ENCODE assay signal across 8 cellular contexts in the genomic region with DNA sequence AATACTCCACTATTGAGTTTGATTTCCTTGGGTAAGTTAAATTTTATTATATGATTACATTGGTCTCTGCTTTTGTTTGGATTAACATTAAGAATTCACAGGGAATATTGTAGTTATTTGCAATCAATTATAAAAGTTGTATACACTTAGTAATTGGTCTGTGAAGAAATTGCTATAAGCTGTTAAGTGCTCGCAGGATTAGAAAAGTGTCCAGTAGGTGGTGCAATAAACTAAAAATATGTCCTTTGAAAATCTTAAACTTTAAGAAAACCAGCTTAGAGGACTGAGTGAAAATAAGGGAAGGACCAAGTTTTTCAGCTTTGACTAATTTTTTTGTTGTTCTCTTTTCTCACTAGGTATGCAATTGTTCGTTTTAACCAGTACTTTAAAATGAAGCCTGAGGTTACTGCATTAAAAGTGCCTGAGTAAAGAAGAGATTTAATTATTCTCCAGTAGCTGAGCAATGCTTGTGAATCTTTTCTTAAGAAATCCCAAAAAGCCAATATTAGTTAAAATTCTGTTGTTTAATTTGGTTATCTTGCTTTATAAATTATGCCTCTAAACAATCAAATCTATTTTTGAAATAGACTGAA. TPM values are rescaled to one million over a fixed set of nuclear protein-coding genes. Genes with fewer than 3 reads are reported as not detected.
DNase-seq lines count a peak whose midpoint lies in the region; ATAC-seq and TF ChIP-seq lines count a peak whose summit lies in the region.

No MANE protein-coding gene starts in this region.

- H3K9me3 Mint-ChIP-seq in naive B cell, result no peaks in the 10 kb centered on the region
- no peaks in the 10 kb centered on the region for H3K9me3 Mint-ChIP-seq in activated naive CD4-positive, alpha-beta T cell treated with anti-CD3 and anti-CD28 coated beads, Interleukin-2, amount 10 ng/mL, durations not matched to agents 7 days and 5 days

- ATAC-seq in naive B cell (ENCODE audit: low read depth in 2 of 2), result peak; percentile 37 to 52

- H3K36me3 Mint-ChIP-seq in naive B cell, result peaks cover 7 to 11% of the 10 kb centered on the region in 2 donors
- peaks cover 28% of the 10 kb centered on the region for H3K36me3 Mint-ChIP-seq in activated naive CD4-positive, alpha-beta T cell treated with anti-CD3 and anti-CD28 coated beads, Interleukin-2, amount 10 ng/mL, durations not matched to agents 7 days and 5 days

- peak; percentile 23 for DNase-seq in NCI-H510A treated with DMSO at 0.1 percent for 48 hours (lab: John Stamatoyannopoulos, UW)
- DNase-seq in NCI-H510A (lab: John Stamatoyannopoulos, UW), result no peak
- DNase-seq in HEK293T (ENCODE audit: extremely low spot score), result peak; percentile 12
- peak; percentile 17 for DNase-seq in NCI-H526 treated with DMSO at 0.1 percent for 48 hours (lab: John Stamatoyannopoulos, UW)
- DNase-seq in cerebellar cortex (ENCODE audit: low spot score), result peak; percentile 49
- DNase-seq in naive B cell, result no peak
- no peak for DNase-seq in activated naive CD4-positive, alpha-beta T cell treated with anti-CD3 and anti-CD28 coated beads, Interleukin-2, amount 10 ng/mL, durations not matched to agents 7 days and 5 days
- DNase-seq in NCI-H345 treated with DMSO at 0.1 percent for 48 hours (lab: John Stamatoyannopoulos, UW; ENCODE audit: unreplicated experiment), result no peak

- POLR2A ChIA-PET in HEK293T (lab: Yijun Ruan, JAX), result no interaction called here

- H3K27me3 Mint-ChIP-seq in naive B cell, result no peaks in the 10 kb centered on the region
- no peaks in the 10 kb centered on the region for H3K27me3 Mint-ChIP-seq in activated naive CD4-positive, alpha-beta T cell treated with anti-CD3 and anti-CD28 coated beads, Interleukin-2, amount 10 ng/mL, durations not matched to agents 7 days and 5 days

- no peak overlapping the region for H3K27ac Mint-ChIP-seq in naive B cell
- no peak overlapping the region for H3K27ac Mint-ChIP-seq in activated naive CD4-positive, alpha-beta T cell treated with anti-CD3 and anti-CD28 coated beads, Interleukin-2, amount 10 ng/mL, durations not matched to agents 7 days and 5 days

- peaks cover 13 to 16% (median 15%) of the 10 kb centered on the region in 3 donors for H3K4me1 Mint-ChIP-seq in naive B cell
- peaks cover 12% of the 10 kb centered on the region for H3K4me1 Mint-ChIP-seq in activated naive CD4-positive, alpha-beta T cell treated with anti-CD3 and anti-CD28 coated beads, Interleukin-2, amount 10 ng/mL, durations not matched to agents 7 days and 5 days

- no peak overlapping the region for H3K4me3 Mint-ChIP-seq in naive B cell
- H3K4me3 Mint-ChIP-seq in activated naive CD4-positive, alpha-beta T cell treated with anti-CD3 and anti-CD28 coated beads, Interleukin-2, amount 10 ng/mL, durations not matched to agents 7 days and 5 days, result no peak overlapping the region

- CTCF ChIA-PET in HEK293T (lab: Yijun Ruan, JAX), result interaction anchor here (0.5 to 1.0 kb wide), 4 partner anchors 16 to 298 kb away, joined by 3 to 4 read pairs (median 4); no protein-coding TSS in a partner anchor
- CTCF ChIA-PET in activated naive CD4-positive, alpha-beta T cell treated with anti-CD3 and anti-CD28 coated beads, Interleukin-2, amount 10 ng/mL, durations not matched to agents 7 days and 5 days (lab: Charles Lee), result interaction anchor here (0.8 to 1.3 kb wide), 6 partner anchors 10 to 831 kb away, joined by 3 to 8 read pairs (median 3); no protein-coding TSS in a partner anchor

TF ChIP-seq in HEK293T, 16 proteins besides CTCF, POLR2A, EP300 and RAD21:
- TF ChIP-seq HDGF (IDR thresholded peaks at IDR 0.05; ENCODE audit: borderline replicate concordance) (no peak), FOXK2 (IDR thresholded peaks at IDR 0.05) (no peak), L3MBTL2 (conservative IDR thresholded peaks at IDR 0.05) (no peak), NFRKB (IDR thresholded peaks at IDR 0.05) (no peak), CTBP1 (IDR thresholded peaks at IDR 0.05; ENCODE audit: borderline replicate concordance) (no peak), FOXM1 (IDR thresholded peaks at IDR 0.05; ENCODE audit: borderline replicate concordance) (no peak), TARDBP (IDR thresholded peaks at IDR 0.05) (no peak), SUZ12 (IDR thresholded peaks at IDR 0.05) (no peak), BHLHE40 (IDR thresholded peaks at IDR 0.05; ENCODE audit: borderline replicate concordance) (no peak), SP1 (IDR thresholded peaks at IDR 0.05) (no peak), LEF1 (IDR thresholded peaks at IDR 0.05; ENCODE audit: borderline replicate concordance) (no peak), ELF4 (IDR thresholded peaks at IDR 0.05) (no peak), ZNF384 (IDR thresholded peaks at IDR 0.05) (no peak), FOXA1 (IDR thresholded peaks at IDR 0.05) (no peak), ARNT (IDR thresholded peaks at IDR 0.05) (no peak)
- TF ChIP-seq, protein P1, sequence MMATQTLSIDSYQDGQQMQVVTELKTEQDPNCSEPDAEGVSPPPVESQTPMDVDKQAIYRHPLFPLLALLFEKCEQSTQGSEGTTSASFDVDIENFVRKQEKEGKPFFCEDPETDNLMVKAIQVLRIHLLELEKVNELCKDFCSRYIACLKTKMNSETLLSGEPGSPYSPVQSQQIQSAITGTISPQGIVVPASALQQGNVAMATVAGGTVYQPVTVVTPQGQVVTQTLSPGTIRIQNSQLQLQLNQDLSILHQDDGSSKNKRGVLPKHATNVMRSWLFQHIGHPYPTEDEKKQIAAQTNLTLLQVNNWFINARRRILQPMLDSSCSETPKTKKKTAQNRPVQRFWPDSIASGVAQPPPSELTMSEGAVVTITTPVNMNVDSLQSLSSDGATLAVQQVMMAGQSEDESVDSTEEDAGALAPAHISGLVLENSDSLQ (IDR thresholded peaks at IDR 0.05), result no peak
TF ChIP-seq in HEK293T: peak in this region for 0.

RNA-seq across cellular contexts. Expression of a gene that starts 59.7 kb away (rescaled TPM):
- 10 to 100 TPM; 21.2 to 28.2 (median 25.1) TPM for polyA plus RNA-seq in naive B cell (ENCODE audit: low read depth in 6 of 6)

Comparison
In these comparisons a context has a peak if more than half of its experiments do, and no peak if none do; other contexts are left out.
1. DNase-seq: peak in NCI-H510A treated with DMSO at 0.1 percent for 48 hours (single experiment), HEK293T (single experiment), NCI-H526 treated with DMSO at 0.1 percent for 48 hours (single experiment) and cerebellar cortex (single experiment); none in NCI-H510A (single experiment), naive B cell (single experiment), activated naive CD4-positive, alpha-beta T cell treated with anti-CD3 and anti-CD28 coated beads, Interleukin-2, amount 10 ng/mL, durations not matched to agents 7 days and 5 days (single experiment) and NCI-H345 treated with DMSO at 0.1 percent for 48 hours (single experiment).